Comparison of ENCODE assay signal across 13 cellular contexts in genomic region chr3:191269289-191270085, GRCh38. TPM values are rescaled to one million over a fixed set of nuclear protein-coding genes. Genes with fewer than 3 reads are reported as not detected.
A peak's percentile ranks its signal among the peaks of the same experiment; 100 is the strongest.
DNase-seq lines count a peak whose midpoint lies in the region; ATAC-seq, FAIRE-seq and TF ChIP-seq lines count a peak whose summit lies in the region.
"Had no signal": no experiment of that assay in that cellular context is flagged by ENCODE, and none has a peak within 500 bp of the region (broad histone marks: within the 10 kb centered on the region; RNA-seq: fewer than 3 reads in every experiment).

No MANE protein-coding gene starts in this region.

- no peaks in the 10 kb centered on the region for H3K36me3 Mint-ChIP-seq in type B pancreatic cell
- H3K36me3 Mint-ChIP-seq: natural killer cell had no signal

- no peak overlapping the region for H3K27ac Mint-ChIP-seq in type B pancreatic cell
- H3K27ac Mint-ChIP-seq: natural killer cell had no signal

- H3K9me3 Mint-ChIP-seq in type B pancreatic cell: no peaks in the 10 kb centered on the region
- H3K9me3 Mint-ChIP-seq: natural killer cell had no signal

- TF ChIP-seq POLR2A in GM12891 (IDR thresholded peaks at IDR 0.05; ENCODE audit: low read depth, low read length): no peak

- no peaks in the 10 kb centered on the region for H3K27me3 Mint-ChIP-seq in type B pancreatic cell

- DNase-seq in GM12891 (ENCODE audit: insufficient read length, low spot score) (no peak), NOMO-1 treated with DMSO at 0.1 percent for 48 hours (lab: John Stamatoyannopoulos, UW; ENCODE audit: unreplicated experiment) (peak; percentile 45), NCI-H2227 (lab: John Stamatoyannopoulos, UW; ENCODE audit: unreplicated experiment) (no peak), type B pancreatic cell (ENCODE audit: extremely low spot score, unreplicated experiment) (no peak), NCI-H524 treated with DMSO at 0.1 percent for 48 hours (lab: John Stamatoyannopoulos, UW) (no peak), OCI-M2 (lab: John Stamatoyannopoulos, UW; ENCODE audit: unreplicated experiment) (no peak)
- DNase-seq: BE2C, cortex of kidney, KG1, natural killer cell, NCI-H82 had no signal

- FAIRE-seq in GM12891 (lab: Jason Lieb, UNC): peak; percentile 59

- no peak overlapping the region for H3K4me3 Mint-ChIP-seq in type B pancreatic cell
- H3K4me3 Mint-ChIP-seq: natural killer cell had no signal

- no peaks in the 10 kb centered on the region for H3K4me1 Mint-ChIP-seq in type B pancreatic cell (ENCODE audit: unreplicated experiment)
- H3K4me1 Mint-ChIP-seq: natural killer cell had no signal

- no peak for TF ChIP-seq CTCF in type B pancreatic cell (conservative IDR thresholded peaks at IDR 0.05)

- ATAC-seq in GM19468 (IDR thresholded peaks at IDR 0.05; ENCODE audit: extremely low read depth, unreplicated experiment): peak; percentile 25
- ATAC-seq in HG03025 (IDR thresholded peaks at IDR 0.05; ENCODE audit: low FRiP score, unreplicated experiment): peak; percentile 76
- ATAC-seq: natural killer cell had no signal

TF ChIP-seq in GM12891, 5 proteins besides CTCF, POLR2A, EP300 and RAD21:
- TF ChIP-seq PAX5 (IDR thresholded peaks at IDR 0.05; ENCODE audit: insufficient read depth, low read length, severe bottlenecking) (no peak), POLR2AphosphoS5 (IDR thresholded peaks at IDR 0.05; ENCODE audit: low read depth, low read length) (no peak), SPI1 (IDR thresholded peaks at IDR 0.05; ENCODE audit: low read depth, low read length) (peak; percentile 69), TAF1 (IDR thresholded peaks at IDR 0.05; ENCODE audit: low read depth, low read length) (no peak)

RNA-seq across cellular contexts. Expression of gene CCDC50, which starts 59.7 kb away (rescaled TPM):
- 37.5 TPM for polyA plus RNA-seq in GM12891 (2012; ENCODE audit: low read depth, missing spikeins)
- total RNA-seq in type B pancreatic cell (ENCODE audit: low replicate concordance): 47.4 and 76.2 TPM in 2 replicates
